ENCODE assay signal across 9 cellular contexts in the genomic region with DNA sequence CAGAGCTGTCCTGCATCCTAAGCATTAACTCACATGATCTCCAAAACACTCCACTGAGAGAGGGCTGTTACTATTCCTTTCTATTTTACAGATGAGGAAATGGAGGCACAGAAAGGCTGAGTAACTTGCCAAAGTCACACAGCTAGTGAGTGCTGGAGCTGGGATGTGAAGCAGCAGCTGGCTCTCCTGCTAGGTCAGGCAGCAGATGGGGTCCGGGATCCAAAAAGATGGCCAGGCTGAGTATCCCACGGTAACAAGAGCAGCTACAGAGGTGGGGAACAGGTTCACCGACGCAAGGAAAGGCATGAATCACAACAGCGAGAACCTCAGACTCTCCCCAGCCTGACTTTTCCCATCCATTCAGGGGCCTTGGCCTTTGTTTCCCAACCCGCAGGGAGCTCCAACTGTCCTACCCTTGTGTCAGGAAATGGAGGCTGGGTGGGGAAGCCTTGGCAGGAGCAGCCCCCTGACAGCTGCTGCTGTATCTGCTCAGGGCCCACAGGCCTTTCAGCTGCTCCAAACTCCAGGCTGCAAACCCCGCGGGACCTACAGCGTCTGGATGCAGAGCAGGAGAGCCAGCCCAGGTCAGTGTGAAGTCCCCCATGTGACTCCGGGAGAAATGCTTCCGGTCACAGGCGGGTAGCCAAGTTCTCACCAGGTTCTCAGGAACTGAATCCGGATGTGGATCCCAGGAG. TPM values are rescaled to one million over a fixed set of nuclear protein-coding genes. Genes with fewer than 3 reads are reported as not detected.
A peak's percentile ranks its signal among the peaks of the same experiment; 100 is the strongest.
DNase-seq lines count a peak whose midpoint lies in the region.
"Had no signal": no experiment of that assay in that cellular context is flagged by ENCODE, and none has a peak within 500 bp of the region (broad histone marks: within the 10 kb centered on the region; RNA-seq: fewer than 3 reads in every experiment).

No MANE protein-coding gene starts in this region.

- H3K27ac ChIP-seq in layer of hippocampus (ENCODE audit: low read depth, low read length) (peak overlapping the region; percentile 31), temporal lobe (ENCODE audit: low read depth, low read length) (peak overlapping the region; percentile 51)

- in situ Hi-C loops in KBM-7 (cut with MboI; ENCODE audit: low pct_unique_long_range_greater_than_20kb, low sequenced_read_pairs), result no loop called here

- no peaks in the 10 kb centered on the region for H3K27me3 ChIP-seq in layer of hippocampus (ENCODE audit: control insufficient read depth, insufficient read depth, low read length)

- peak; percentile 45 for DNase-seq in NCI-H1092 (lab: John Stamatoyannopoulos, UW)
- peak; percentile 88 for DNase-seq in brain pericyte (ENCODE audit: low read depth, low spot score)
- DNase-seq in midbrain (lab: John Stamatoyannopoulos, UW), result no peak
- DNase-seq in KBM-7, result no peak
- no peak for DNase-seq in central memory CD4-positive, alpha-beta T cell
- DNase-seq in NCI-H128 (lab: John Stamatoyannopoulos, UW; ENCODE audit: unreplicated experiment), result no peak
- DNase-seq: activated CD4-positive, alpha-beta memory T cell treated with anti-CD3 and anti-CD28 coated beads for 36 hours had no signal

RNA-seq across cellular contexts. Expression of gene DKK3, which starts 29.5 kb away (rescaled TPM):
- 197 TPM for total RNA-seq in temporal lobe
- total RNA-seq: activated CD4-positive, alpha-beta memory T cell treated with anti-CD3 and anti-CD28 coated beads for 36 hours had no signal

Comparison
In these comparisons a context has a peak if more than half of its experiments do, and no peak if none do; other contexts are left out.
1. DNase-seq: peak in NCI-H1092 (single experiment) and brain pericyte (single experiment); none in midbrain (single experiment), KBM-7 (single experiment), central memory CD4-positive, alpha-beta T cell (single experiment) and NCI-H128 (single experiment).